In genomic region chr6:2718334-2719052, GRCh38 we compare ENCODE assay signal across 28 cellular contexts. TPM values are rescaled to one million over a fixed set of nuclear protein-coding genes. Genes with fewer than 3 reads are reported as not detected.
DNase-seq lines count a peak whose midpoint lies in the region; ATAC-seq, FAIRE-seq and TF ChIP-seq lines count a peak whose summit lies in the region.
"Had no signal": no experiment of that assay in that cellular context is flagged by ENCODE, and none has a peak within 500 bp of the region (broad histone marks: within the 10 kb centered on the region; RNA-seq: fewer than 3 reads in every experiment).

No MANE protein-coding gene starts in this region.

- H3K36me3 ChIP-seq in bronchial epithelial cell (ENCODE audit: control insufficient read depth, insufficient read depth, low read length): no peaks in the 10 kb centered on the region
- no peaks in the 10 kb centered on the region for H3K36me3 ChIP-seq in naive thymus-derived CD4-positive, alpha-beta T cell (ENCODE audit: control insufficient read depth in 2 of 3, insufficient read depth in 3 of 3, low read length in 3 of 3)
- H3K36me3 ChIP-seq: adrenal gland, cardiac muscle cell, sigmoid colon had no signal

- peaks cover 5% of the 10 kb centered on the region for H3K36me3 Mint-ChIP-seq in Calu3 (ENCODE audit: insufficient read depth, unreplicated experiment)
- H3K36me3 Mint-ChIP-seq in naive thymus-derived CD4-positive, alpha-beta T cell: peaks cover 0 to 11% (median 6%) of the 10 kb centered on the region in 5 donors
- H3K36me3 Mint-ChIP-seq: stimulated activated effector memory CD8-positive, alpha-beta T cell treated with anti-CD3 and anti-CD28 coated beads, Interleukin-12 subunit alpha, Interleukin-12 subunit beta, amount 100 ng/mL, for 72 hours had no signal

- H3K4me3 ChIP-seq in bronchial epithelial cell (ENCODE audit: low read depth, low read length): no peak overlapping the region
- no peak overlapping the region for H3K4me3 ChIP-seq in naive thymus-derived CD4-positive, alpha-beta T cell (ENCODE audit: low read length)
- H3K4me3 ChIP-seq: adrenal gland, cardiac muscle cell, mucosa of descending colon, sigmoid colon had no signal

- ATAC-seq in naive thymus-derived CD4-positive, alpha-beta T cell: peak; percentile 32
- ATAC-seq in HG03460 (IDR thresholded peaks at IDR 0.05; ENCODE audit: unreplicated experiment) (no peak), HG03108 (IDR thresholded peaks at IDR 0.05; ENCODE audit: unreplicated experiment) (no peak)
- ATAC-seq: activated CD8-positive, alpha-beta T cell treated with anti-CD3 and anti-CD28 coated beads for 36 hours; CD8-positive, alpha-beta T cell; mucosa of descending colon; stimulated activated effector memory CD8-positive, alpha-beta T cell treated with anti-CD3 and anti-CD28 coated beads, Interleukin-12 subunit alpha, Interleukin-12 subunit beta, amount 100 ng/mL, for 72 hours had no signal

- BruUV-seq in Calu3 (replicated peaks; lab: Mats Ljungman, UMichigan): no TSS peak

- peak overlapping the region; percentile 33 for H3K27ac Mint-ChIP-seq in Calu3 (ENCODE audit: unreplicated experiment)
- H3K27ac Mint-ChIP-seq in naive thymus-derived CD4-positive, alpha-beta T cell: no peak overlapping the region
- H3K27ac Mint-ChIP-seq: activated CD8-positive, alpha-beta T cell treated with anti-CD3 and anti-CD28 coated beads for 36 hours; CD8-positive, alpha-beta T cell; dendritic cell treated with granulocyte-macrophage colony-stimulating factor and Interleukin-4, amounts not matched to agents 40 ng/mL and 50 ng/mL, for 4 days; HFFc6; stimulated activated effector memory CD8-positive, alpha-beta T cell treated with anti-CD3 and anti-CD28 coated beads, Interleukin-12 subunit alpha, Interleukin-12 subunit beta, amount 100 ng/mL, for 72 hours had no signal

- no peak for FAIRE-seq in bronchial epithelial cell (lab: Jason Lieb, UNC)
- FAIRE-seq: GM12891, HTR-8/SVneo, islet of Langerhans had no signal

- no peak overlapping the region for H3K4me3 Mint-ChIP-seq in Calu3 (ENCODE audit: low read depth, unreplicated experiment)
- H3K4me3 Mint-ChIP-seq in naive thymus-derived CD4-positive, alpha-beta T cell: no peak overlapping the region
- H3K4me3 Mint-ChIP-seq: activated CD8-positive, alpha-beta T cell treated with anti-CD3 and anti-CD28 coated beads for 36 hours; CD8-positive, alpha-beta T cell; dendritic cell treated with granulocyte-macrophage colony-stimulating factor and Interleukin-4, amounts not matched to agents 40 ng/mL and 50 ng/mL, for 4 days; HFFc6; neural crest cell; stimulated activated effector memory CD8-positive, alpha-beta T cell treated with anti-CD3 and anti-CD28 coated beads, Interleukin-12 subunit alpha, Interleukin-12 subunit beta, amount 100 ng/mL, for 72 hours had no signal

- H3K27me3 ChIP-seq in bronchial epithelial cell (ENCODE audit: control insufficient read depth, insufficient read depth, low read length): no peaks in the 10 kb centered on the region
- H3K27me3 ChIP-seq in naive thymus-derived CD4-positive, alpha-beta T cell (ENCODE audit: control insufficient read depth in 2 of 2, insufficient read depth in 2 of 2, low read length in 2 of 2): no peaks in the 10 kb centered on the region
- H3K27me3 ChIP-seq: adrenal gland, cardiac muscle cell, sigmoid colon had no signal

- DNase-seq in Calu3 (no peak), Kasumi-1 (lab: John Stamatoyannopoulos, UW) (peak; percentile 40 to 58), bronchial epithelial cell (ENCODE audit: low read depth) (peak; percentile 30), iPS-NIHi7 (ENCODE audit: extremely low spot score) (no peak)
- DNase-seq in naive thymus-derived CD4-positive, alpha-beta T cell: no peak
- DNase-seq: activated CD8-positive, alpha-beta T cell treated with anti-CD3 and anti-CD28 coated beads for 36 hours; activated gamma-delta T cell treated with Interleukin-2 at 50 U/mL for 16 hours; activated T-cell treated with anti-CD3 and anti-CD28 coated beads for 4 hours; adrenal gland; CD8-positive, alpha-beta T cell; DMS53; HFFc6; hippocampal formation; mucosa of descending colon; NCI-H510A treated with DMSO at 0.1 percent for 48 hours; posterior cingulate gyrus; sigmoid colon; SK-N-SH; T-helper 9 cell had no signal

- no peaks in the 10 kb centered on the region for H3K9me3 Mint-ChIP-seq in Calu3 (ENCODE audit: low read depth, unreplicated experiment)
- peaks cover 0 to 15% (median 7%) of the 10 kb centered on the region in 11 donors for H3K9me3 Mint-ChIP-seq in naive thymus-derived CD4-positive, alpha-beta T cell
- H3K9me3 Mint-ChIP-seq: dendritic cell treated with granulocyte-macrophage colony-stimulating factor and Interleukin-4, amounts not matched to agents 40 ng/mL and 50 ng/mL, for 4 days had no signal

- H3K4me1 Mint-ChIP-seq in Calu3 (ENCODE audit: low read depth, unreplicated experiment): peaks cover 27% of the 10 kb centered on the region
- peaks cover 0 to 9% (median 6%) of the 10 kb centered on the region in 7 donors for H3K4me1 Mint-ChIP-seq in naive thymus-derived CD4-positive, alpha-beta T cell
- H3K4me1 Mint-ChIP-seq: neural crest cell; stimulated activated effector memory CD8-positive, alpha-beta T cell treated with anti-CD3 and anti-CD28 coated beads, Interleukin-12 subunit alpha, Interleukin-12 subunit beta, amount 100 ng/mL, for 72 hours had no signal

- no peak overlapping the region for H3K27ac ChIP-seq in naive thymus-derived CD4-positive, alpha-beta T cell (ENCODE audit: low read depth, low read length)
- H3K27ac ChIP-seq: adrenal gland, cardiac muscle cell, sigmoid colon had no signal

- no peaks in the 10 kb centered on the region for H3K9me3 ChIP-seq in naive thymus-derived CD4-positive, alpha-beta T cell (ENCODE audit: control insufficient read depth in 2 of 3, low read length in 3 of 3)
- H3K9me3 ChIP-seq: adrenal gland, mucosa of descending colon, SK-N-SH had no signal

- H3K4me1 ChIP-seq in naive thymus-derived CD4-positive, alpha-beta T cell (ENCODE audit: control insufficient read depth in 2 of 2, insufficient read depth in 2 of 2, low read length in 2 of 2): no peaks in the 10 kb centered on the region
- H3K4me1 ChIP-seq: adrenal gland had no signal

- POLR2A ChIA-PET in naive thymus-derived CD4-positive, alpha-beta T cell (lab: Charles Lee): no interaction called here

- intact Hi-C loops in Calu3 (cut with micrococcal nuclease; ENCODE audit: unreplicated experiment): no loop called here
- intact Hi-C loops in naive thymus-derived CD4-positive, alpha-beta T cell (cut with micrococcal nuclease): no loop called here

- TF ChIP-seq CTCF in Calu3 (IDR thresholded peaks at IDR 0.05; ENCODE audit: unreplicated experiment) (no peak), bronchial epithelial cell (IDR thresholded peaks at IDR 0.05; ENCODE audit: insufficient read depth, low read length, severe bottlenecking) (no peak)

- no peaks in the 10 kb centered on the region for H3K27me3 Mint-ChIP-seq in Calu3 (ENCODE audit: unreplicated experiment)
- peaks cover 0 to 7% (median 0%) of the 10 kb centered on the region in 5 donors for H3K27me3 Mint-ChIP-seq in naive thymus-derived CD4-positive, alpha-beta T cell
- H3K27me3 Mint-ChIP-seq: activated CD8-positive, alpha-beta T cell treated with anti-CD3 and anti-CD28 coated beads for 36 hours; dendritic cell treated with granulocyte-macrophage colony-stimulating factor and Interleukin-4, amounts not matched to agents 40 ng/mL and 50 ng/mL, for 4 days had no signal

- CTCF ChIA-PET in Calu3 (lab: Charles Lee): interaction anchor here (0.7 kb wide), 1 partner anchor 20 kb away, joined by 3 read pairs; no protein-coding TSS in a partner anchor
- CTCF ChIA-PET in naive thymus-derived CD4-positive, alpha-beta T cell (lab: Charles Lee): interaction anchor here (1.0 kb wide), 1 partner anchor 20 kb away, joined by 3 read pairs; no protein-coding TSS in a partner anchor

RNA-seq across cellular contexts. Expression of gene MYLK4, which starts 32.2 kb away (rescaled TPM):
- total RNA-seq in Calu3 (2022) (0.73 TPM in 2 replicates), bronchial epithelial cell (0.13 and 0.26 TPM in 2 replicates)
- total RNA-seq in naive thymus-derived CD4-positive, alpha-beta T cell: 1 to 10 TPM in 1 of 5 experiments, under 1 TPM in 4; 0.24 to 1.6 (median 0.44) TPM
- polyA plus RNA-seq in naive thymus-derived CD4-positive, alpha-beta T cell: under 1 TPM in 1 of 2 donors, not detected in 1; 0.23 TPM

RNA-seq across cellular contexts. Expression of gene WRNIP1, which starts 46.7 kb away (rescaled TPM):
- total RNA-seq in Calu3 (2022) (36.9 and 41.4 TPM in 2 replicates), bronchial epithelial cell (47.9 and 58.4 TPM in 2 replicates)
- 10 to 100 TPM; 31.2 to 47.6 (median 37.8) TPM for total RNA-seq in naive thymus-derived CD4-positive, alpha-beta T cell
- polyA plus RNA-seq in naive thymus-derived CD4-positive, alpha-beta T cell: 10 to 100 TPM; 21.8 to 61.8 TPM

Comparison
In these comparisons a context has a peak if more than half of its experiments do, and no peak if none do; other contexts are left out.
1. DNase-seq: peak in Kasumi-1 (2 of 2) and bronchial epithelial cell (single experiment); none in Calu3 (single experiment), naive thymus-derived CD4-positive, alpha-beta T cell (0 of 9) and iPS-NIHi7 (single experiment).